Comparison of ENCODE assay signal across 15 cellular contexts in genomic region chr2:142914507-142915313, GRCh38. TPM values are rescaled to one million over a fixed set of nuclear protein-coding genes. Genes with fewer than 3 reads are reported as not detected.
DNase-seq lines count a peak whose midpoint lies in the region; ATAC-seq and TF ChIP-seq lines count a peak whose summit lies in the region.
"Had no signal": no experiment of that assay in that cellular context is flagged by ENCODE, and none has a peak within 500 bp of the region (broad histone marks: within the 10 kb centered on the region; RNA-seq: fewer than 3 reads in every experiment).

No MANE protein-coding gene starts in this region.

- no peaks in the 10 kb centered on the region for H3K27me3 Mint-ChIP-seq in endodermal cell (ENCODE audit: insufficient read depth)

- peaks cover 10% of the 10 kb centered on the region for H3K4me1 Mint-ChIP-seq in endodermal cell
- H3K4me1 Mint-ChIP-seq: central memory CD8-positive, alpha-beta T cell had no signal

- no peaks in the 10 kb centered on the region for H3K9me3 ChIP-seq in endodermal cell (ENCODE audit: control insufficient read depth, low read length)
- H3K9me3 ChIP-seq: upper lobe of left lung had no signal

- H3K9me3 Mint-ChIP-seq in endodermal cell = no peaks in the 10 kb centered on the region
- H3K9me3 Mint-ChIP-seq: activated T-cell treated with anti-CD3 and anti-CD28 coated beads, Interleukin-2, amount 50 U/mL, for 4 hours; central memory CD8-positive, alpha-beta T cell had no signal

- DNase-seq in iPS DF 19.7 (ENCODE audit: low read depth, low spot score) = peak; percentile 35
- DNase-seq in foreskin keratinocyte = no peak
- DNase-seq in cortex of kidney (lab: John Stamatoyannopoulos, UW) = no peak
- DNase-seq in AML-193 (lab: John Stamatoyannopoulos, UW) = no peak
- no peak for DNase-seq in endodermal cell
- DNase-seq: activated T-cell treated with anti-CD3 and anti-CD28 coated beads, Interleukin-2, amount 50 U/mL, for 4 hours; HFFc6; naive thymus-derived CD8-positive, alpha-beta T cell; NCI-H2171; stimulated activated CD4-positive, alpha-beta T cell treated with anti-CD3 and anti-CD28 coated beads, Interleukin-2, amount 100 ng/mL, for 24 hours; upper lobe of left lung had no signal

- H3K9ac ChIP-seq in endodermal cell (ENCODE audit: extremely low read depth, low read length, poor library complexity, severe bottlenecking) = no peak overlapping the region

- WGBS in endodermal cell (ENCODE audit: insufficient coverage in 1 of 2, insufficient read length in 1 of 2), 2 experiments = 73 to 90% methylated on average over 2 to 4 of the region's 4 CpGs

- no peaks in the 10 kb centered on the region for H3K36me3 ChIP-seq in endodermal cell (ENCODE audit: control insufficient read depth, insufficient read depth, low read length)
- H3K36me3 ChIP-seq: upper lobe of left lung had no signal

- H3K27ac Mint-ChIP-seq in endodermal cell = no peak overlapping the region
- H3K27ac Mint-ChIP-seq: HFFc6; naive thymus-derived CD8-positive, alpha-beta T cell had no signal

- no peak overlapping the region for H3K4me3 Mint-ChIP-seq in endodermal cell
- H3K4me3 Mint-ChIP-seq: activated T-cell treated with anti-CD3 and anti-CD28 coated beads, Interleukin-2, amount 50 U/mL, for 4 hours; central memory CD8-positive, alpha-beta T cell; HFFc6; naive thymus-derived CD8-positive, alpha-beta T cell had no signal

- H3K4me3 ChIP-seq in endodermal cell (ENCODE audit: low read length) = no peak overlapping the region
- H3K4me3 ChIP-seq: upper lobe of left lung had no signal

- no peak overlapping the region for H3K27ac ChIP-seq in foreskin keratinocyte
- no peak overlapping the region for H3K27ac ChIP-seq in endodermal cell (ENCODE audit: low read depth, low read length)
- H3K27ac ChIP-seq: upper lobe of left lung had no signal

- ATAC-seq in GM18519 (IDR thresholded peaks at IDR 0.05; ENCODE audit: low FRiP score, unreplicated experiment) (peak; percentile 99), GM21576 (IDR thresholded peaks at IDR 0.05; ENCODE audit: unreplicated experiment) (peak; percentile 99), HG03175 (IDR thresholded peaks at IDR 0.05; ENCODE audit: unreplicated experiment) (peak; percentile 100), foreskin keratinocyte (no peak)
- ATAC-seq: activated T-cell treated with anti-CD3 and anti-CD28 coated beads, Interleukin-2, amount 50 U/mL, for 4 hours; naive thymus-derived CD8-positive, alpha-beta T cell had no signal

- TF ChIP-seq CTCF in foreskin keratinocyte (conservative IDR thresholded peaks at IDR 0.05) (no peak), endodermal cell (conservative IDR thresholded peaks at IDR 0.05) (no peak)

- H3K4me1 ChIP-seq in foreskin keratinocyte (no peaks in the 10 kb centered on the region), endodermal cell (ENCODE audit: control insufficient read depth, insufficient read depth, low read length) (no peaks in the 10 kb centered on the region)
- H3K4me1 ChIP-seq: upper lobe of left lung had no signal

- H3K27me3 ChIP-seq in foreskin keratinocyte (no peaks in the 10 kb centered on the region), endodermal cell (ENCODE audit: control insufficient read depth, insufficient read depth, low read length, poor library complexity, severe bottlenecking) (no peaks in the 10 kb centered on the region)
- H3K27me3 ChIP-seq: upper lobe of left lung had no signal

- H3K36me3 Mint-ChIP-seq in endodermal cell (ENCODE audit: low read depth) = no peaks in the 10 kb centered on the region
- H3K36me3 Mint-ChIP-seq: naive thymus-derived CD8-positive, alpha-beta T cell had no signal

RNA-seq across cellular contexts. Expression of gene KYNU, which starts 37.2 kb away (rescaled TPM):
- total RNA-seq in foreskin keratinocyte (0.39 and 3.6 TPM in 2 replicates), endodermal cell (1 to 10 TPM; 1.2 to 4.2 TPM)
- polyA plus RNA-seq in foreskin keratinocyte = 0.12 and 2.6 TPM in 2 replicates
- polyA plus RNA-seq in endodermal cell (2013, experiment 1 of 2) = 0.43 TPM
- polyA plus RNA-seq in endodermal cell (2013, experiment 2 of 2) = 0.54 TPM
